Comparison of ENCODE assay signal across 27 cellular contexts in the genomic region with DNA sequence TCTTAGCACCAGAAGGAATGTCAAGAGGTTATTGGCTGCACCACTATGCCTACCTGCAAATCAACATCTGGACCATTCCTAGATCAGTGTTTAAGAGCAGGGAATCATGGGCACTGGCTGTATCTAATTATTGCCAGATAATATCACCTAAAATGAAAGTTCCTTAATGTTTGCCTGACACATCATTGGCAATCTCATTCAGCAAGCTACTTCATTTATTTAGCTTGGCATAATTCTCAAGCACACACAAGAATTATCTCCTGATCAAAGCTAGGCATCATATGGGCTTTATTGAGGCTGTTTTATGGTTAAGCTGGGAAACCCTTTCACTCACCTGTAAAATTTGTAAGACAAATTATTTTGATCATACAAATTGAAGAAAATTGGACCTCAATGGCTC.
"Had no signal": no experiment of that assay in that cellular context is flagged by ENCODE, and none has a peak within 500 bp of the region (broad histone marks: within the 10 kb centered on the region; RNA-seq: fewer than 3 reads in every experiment).

No MANE protein-coding gene starts in this region.

- H3K36me3 ChIP-seq: ascending aorta, cardiac muscle cell, Peyer's patch had no signal

- H3K9ac ChIP-seq: KMS-11 had no signal

- ATAC-seq: activated CD8-positive, alpha-beta T cell treated with anti-CD3 and anti-CD28 coated beads for 36 hours; activated T-cell treated with anti-CD3 and anti-CD28 coated beads, Interleukin-2, amount 50 U/mL, for 72 hours; activated T-helper 17 cell treated with anti-CD3 and anti-CD28 coated beads, Interleukin-2, amount 50 U/mL, for 72 hours had no signal

- H3K27me3 Mint-ChIP-seq: activated CD4-positive, alpha-beta T cell treated with anti-CD3 and anti-CD28 coated beads, Interleukin-2, amount 10 ng/mL, durations not matched to agents 24 days and 14 days; activated CD8-positive, alpha-beta T cell treated with anti-CD3 and anti-CD28 coated beads for 36 hours; activated naive CD4-positive, alpha-beta T cell treated with anti-CD3 and anti-CD28 coated beads, Interleukin-2, amount 50 U/mL, for 24 hours; activated naive CD8-positive, alpha-beta T cell treated with anti-CD3 and anti-CD28 coated beads, Interleukin-2, amount 10 ng/mL, durations not matched to agents 7 days and 5 days; activated T-helper 17 cell treated with anti-CD3 and anti-CD28 coated beads, Interleukin-2, amount 50 U/mL, for 72 hours; central memory CD8-positive, alpha-beta T cell had no signal

- H3K4me3 ChIP-seq: ascending aorta, cardiac muscle cell, Peyer's patch had no signal

- H3K27ac ChIP-seq: ascending aorta, cardiac muscle cell, KMS-11, Peyer's patch had no signal

- DNase-seq: activated CD4-positive, alpha-beta T cell treated with anti-CD3 and anti-CD28 coated beads, Interleukin-2, amount 10 ng/mL, durations not matched to agents 24 days and 14 days; activated CD4-positive, alpha-beta T cell treated with anti-CD3 and anti-CD28 coated beads, Interleukin-2, amount 50 U/mL, for 4 hours; activated CD8-positive, alpha-beta T cell treated with anti-CD3 and anti-CD28 coated beads for 36 hours; activated effector memory CD4-positive, alpha-beta T cell treated with anti-CD3 and anti-CD28 coated beads, Interleukin-2, amount 50 U/mL, for 16 hours; activated naive CD4-positive, alpha-beta T cell; activated naive CD8-positive, alpha-beta T cell treated with anti-CD3 and anti-CD28 coated beads, Interleukin-2, amount 10 ng/mL, durations not matched to agents 7 days and 5 days; activated T-cell treated with anti-CD3 and anti-CD28 coated beads, Interleukin-2, amount 50 U/mL, for 1 hour; activated T-cell treated with anti-CD3 and anti-CD28 coated beads, Interleukin-2, amount 50 U/mL, for 72 hours; amygdala; NCI-H1105 treated with DMSO at 0.1 percent for 48 hours; NCI-H1436; NCI-H1694; NCI-H1930; NCI-H2081 treated with DMSO at 0.1 percent for 48 hours; NCI-H510A; NCI-H526; NCI-H774; Peyer's patch; RPMI8226; SHP77 treated with DMSO at 0.1 percent for 48 hours; T1000 had no signal

- H3K36me3 Mint-ChIP-seq: activated naive CD4-positive, alpha-beta T cell treated with anti-CD3 and anti-CD28 coated beads, Interleukin-2, amount 50 U/mL, for 24 hours; activated naive CD8-positive, alpha-beta T cell treated with anti-CD3 and anti-CD28 coated beads, Interleukin-2, amount 10 ng/mL, durations not matched to agents 7 days and 5 days had no signal

- H3K4me1 ChIP-seq: ascending aorta, Peyer's patch had no signal

- H3K4me1 Mint-ChIP-seq: activated CD4-positive, alpha-beta T cell treated with anti-CD3 and anti-CD28 coated beads, Interleukin-2, amount 10 ng/mL, durations not matched to agents 24 days and 14 days; activated naive CD4-positive, alpha-beta T cell treated with anti-CD3 and anti-CD28 coated beads, Interleukin-2, amount 50 U/mL, for 24 hours; activated naive CD8-positive, alpha-beta T cell treated with anti-CD3 and anti-CD28 coated beads, Interleukin-2, amount 10 ng/mL, durations not matched to agents 7 days and 5 days; activated T-helper 17 cell treated with anti-CD3 and anti-CD28 coated beads, Interleukin-2, amount 50 U/mL, for 72 hours; central memory CD8-positive, alpha-beta T cell had no signal

- H3K9me3 ChIP-seq: ascending aorta, Peyer's patch had no signal

- H3K4me2 ChIP-seq: KMS-11 had no signal

- H3K27me3 ChIP-seq: ascending aorta, cardiac muscle cell, Peyer's patch had no signal

- H3K9me3 Mint-ChIP-seq: activated CD4-positive, alpha-beta T cell treated with anti-CD3 and anti-CD28 coated beads, Interleukin-2, amount 10 ng/mL, durations not matched to agents 24 days and 14 days; activated naive CD4-positive, alpha-beta T cell treated with anti-CD3 and anti-CD28 coated beads, Interleukin-2, amount 50 U/mL, for 24 hours had no signal

- H3K4me3 Mint-ChIP-seq: activated CD4-positive, alpha-beta T cell treated with anti-CD3 and anti-CD28 coated beads, Interleukin-2, amount 10 ng/mL, durations not matched to agents 24 days and 14 days; activated CD8-positive, alpha-beta T cell treated with anti-CD3 and anti-CD28 coated beads for 36 hours; activated naive CD4-positive, alpha-beta T cell treated with anti-CD3 and anti-CD28 coated beads, Interleukin-2, amount 50 U/mL, for 24 hours; activated naive CD8-positive, alpha-beta T cell treated with anti-CD3 and anti-CD28 coated beads, Interleukin-2, amount 10 ng/mL, durations not matched to agents 7 days and 5 days; activated T-cell treated with anti-CD3 and anti-CD28 coated beads, Interleukin-2, amount 50 U/mL, for 72 hours; activated T-helper 17 cell treated with anti-CD3 and anti-CD28 coated beads, Interleukin-2, amount 50 U/mL, for 72 hours; central memory CD8-positive, alpha-beta T cell had no signal

- H3K27ac Mint-ChIP-seq: activated CD4-positive, alpha-beta T cell treated with anti-CD3 and anti-CD28 coated beads, Interleukin-2, amount 10 ng/mL, durations not matched to agents 24 days and 14 days; activated CD8-positive, alpha-beta T cell treated with anti-CD3 and anti-CD28 coated beads for 36 hours; activated naive CD4-positive, alpha-beta T cell treated with anti-CD3 and anti-CD28 coated beads, Interleukin-2, amount 50 U/mL, for 24 hours; activated naive CD8-positive, alpha-beta T cell treated with anti-CD3 and anti-CD28 coated beads, Interleukin-2, amount 10 ng/mL, durations not matched to agents 7 days and 5 days; activated T-cell treated with anti-CD3 and anti-CD28 coated beads, Interleukin-2, amount 50 U/mL, for 72 hours; activated T-helper 17 cell treated with anti-CD3 and anti-CD28 coated beads, Interleukin-2, amount 50 U/mL, for 72 hours had no signal
